1 cellular context compared by ENCODE assay signal in genomic region chr11:469684-470667, GRCh38.
A peak's percentile ranks its signal among the peaks of the same experiment; 100 is the strongest.
TF ChIP-seq lines count a peak whose summit lies in the region.

No MANE protein-coding gene starts in this region.

TF ChIP-seq in HepG2, 621 proteins besides CTCF, POLR2A, EP300 and RAD21 (continued from another document and continues in another):
- TF ChIP-seq, protein P1, sequence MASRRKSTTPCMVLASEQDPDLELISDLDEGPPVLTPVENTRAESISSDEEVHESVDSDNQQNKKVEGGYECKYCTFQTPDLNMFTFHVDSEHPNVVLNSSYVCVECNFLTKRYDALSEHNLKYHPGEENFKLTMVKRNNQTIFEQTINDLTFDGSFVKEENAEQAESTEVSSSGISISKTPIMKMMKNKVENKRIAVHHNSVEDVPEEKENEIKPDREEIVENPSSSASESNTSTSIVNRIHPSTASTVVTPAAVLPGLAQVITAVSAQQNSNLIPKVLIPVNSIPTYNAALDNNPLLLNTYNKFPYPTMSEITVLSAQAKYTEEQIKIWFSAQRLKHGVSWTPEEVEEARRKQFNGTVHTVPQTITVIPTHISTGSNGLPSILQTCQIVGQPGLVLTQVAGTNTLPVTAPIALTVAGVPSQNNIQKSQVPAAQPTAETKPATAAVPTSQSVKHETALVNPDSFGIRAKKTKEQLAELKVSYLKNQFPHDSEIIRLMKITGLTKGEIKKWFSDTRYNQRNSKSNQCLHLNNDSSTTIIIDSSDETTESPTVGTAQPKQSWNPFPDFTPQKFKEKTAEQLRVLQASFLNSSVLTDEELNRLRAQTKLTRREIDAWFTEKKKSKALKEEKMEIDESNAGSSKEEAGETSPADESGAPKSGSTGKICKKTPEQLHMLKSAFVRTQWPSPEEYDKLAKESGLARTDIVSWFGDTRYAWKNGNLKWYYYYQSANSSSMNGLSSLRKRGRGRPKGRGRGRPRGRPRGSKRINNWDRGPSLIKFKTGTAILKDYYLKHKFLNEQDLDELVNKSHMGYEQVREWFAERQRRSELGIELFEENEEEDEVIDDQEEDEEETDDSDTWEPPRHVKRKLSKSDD (CRISPR knock-in tag; IDR thresholded peaks at IDR 0.05; ENCODE audit: low read depth): peak; percentile 38; the same call in 1 of the 2 replicates
- TF ChIP-seq ZNF501 (CRISPR knock-in tag; IDR thresholded peaks at IDR 0.05): peak; percentile 72
- TF ChIP-seq, protein P2, sequence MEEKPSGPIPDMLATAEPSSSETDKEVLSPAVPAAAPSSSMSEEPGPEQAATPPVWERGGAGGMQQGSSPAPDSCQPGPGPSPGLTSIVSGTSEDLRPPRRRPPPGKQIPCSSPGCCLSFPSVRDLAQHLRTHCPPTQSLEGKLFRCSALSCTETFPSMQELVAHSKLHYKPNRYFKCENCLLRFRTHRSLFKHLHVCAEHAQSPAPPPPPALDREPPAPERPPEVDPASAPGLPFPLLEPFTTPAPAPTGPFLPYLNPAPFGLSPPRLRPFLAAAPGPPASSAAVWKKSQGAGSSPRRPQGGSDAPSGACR (CRISPR knock-in tag; IDR thresholded peaks at IDR 0.05): no peak
- TF ChIP-seq, protein P3, sequence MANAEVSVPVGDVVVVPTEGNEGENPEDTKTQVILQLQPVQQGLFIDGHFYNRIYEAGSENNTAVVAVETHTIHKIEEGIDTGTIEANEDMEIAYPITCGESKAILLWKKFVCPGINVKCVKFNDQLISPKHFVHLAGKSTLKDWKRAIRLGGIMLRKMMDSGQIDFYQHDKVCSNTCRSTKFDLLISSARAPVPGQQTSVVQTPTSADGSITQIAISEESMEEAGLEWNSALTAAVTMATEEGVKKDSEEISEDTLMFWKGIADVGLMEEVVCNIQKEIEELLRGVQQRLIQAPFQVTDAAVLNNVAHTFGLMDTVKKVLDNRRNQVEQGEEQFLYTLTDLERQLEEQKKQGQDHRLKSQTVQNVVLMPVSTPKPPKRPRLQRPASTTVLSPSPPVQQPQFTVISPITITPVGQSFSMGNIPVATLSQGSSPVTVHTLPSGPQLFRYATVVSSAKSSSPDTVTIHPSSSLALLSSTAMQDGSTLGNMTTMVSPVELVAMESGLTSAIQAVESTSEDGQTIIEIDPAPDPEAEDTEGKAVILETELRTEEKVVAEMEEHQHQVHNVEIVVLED (CRISPR knock-in tag; IDR thresholded peaks at IDR 0.05; ENCODE audit: borderline replicate concordance): no peak
- TF ChIP-seq, protein P4, sequence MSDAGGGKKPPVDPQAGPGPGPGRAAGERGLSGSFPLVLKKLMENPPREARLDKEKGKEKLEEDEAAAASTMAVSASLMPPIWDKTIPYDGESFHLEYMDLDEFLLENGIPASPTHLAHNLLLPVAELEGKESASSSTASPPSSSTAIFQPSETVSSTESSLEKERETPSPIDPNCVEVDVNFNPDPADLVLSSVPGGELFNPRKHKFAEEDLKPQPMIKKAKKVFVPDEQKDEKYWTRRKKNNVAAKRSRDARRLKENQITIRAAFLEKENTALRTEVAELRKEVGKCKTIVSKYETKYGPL (CRISPR knock-in tag; IDR thresholded peaks at IDR 0.05): peak; percentile 67; the same call in 1 of the 2 replicates
- no peak for TF ChIP-seq FOXA1 (IDR thresholded peaks at IDR 0.05)
- peak; percentile 74 for TF ChIP-seq FOXA1 (CRISPR knock-in tag; IDR thresholded peaks at IDR 0.05)
- TF ChIP-seq GATA4 (IDR thresholded peaks at IDR 0.05; ENCODE audit: borderline replicate concordance, low read depth): no peak
- TF ChIP-seq ZNF788 (CRISPR knock-in tag; IDR thresholded peaks at IDR 0.05; ENCODE audit: borderline replicate concordance): no peak
- TF ChIP-seq ZNF850 (CRISPR knock-in tag; conservative IDR thresholded peaks at IDR 0.05): no peak
- 0 out of 2 replicates have a peak, but pooled peaks have one; percentile 37 for TF ChIP-seq SMAD3 (CRISPR knock-in tag; IDR thresholded peaks at IDR 0.05)
- no peak for TF ChIP-seq NFE2L1 (CRISPR knock-in tag; IDR thresholded peaks at IDR 0.05; ENCODE audit: borderline replicate concordance)
- TF ChIP-seq NCOA2 (CRISPR knock-in tag; IDR thresholded peaks at IDR 0.05): peak; percentile 61; the same call in 1 of the 2 replicates
- peak; percentile 71; the same call in 1 of the 2 replicates for TF ChIP-seq ZFP90 (CRISPR knock-in tag; IDR thresholded peaks at IDR 0.05; ENCODE audit: borderline replicate concordance)
- TF ChIP-seq ERF (CRISPR knock-in tag; IDR thresholded peaks at IDR 0.05): peak; percentile 87; the same call in 1 of the 2 replicates
- TF ChIP-seq CREB3 (CRISPR knock-in tag; IDR thresholded peaks at IDR 0.05): 0 out of 2 replicates have a peak, but pooled peaks have one; percentile 59
- 0 out of 2 replicates have a peak, but pooled peaks have one; percentile 42 for TF ChIP-seq KLF15 (CRISPR knock-in tag; IDR thresholded peaks at IDR 0.05; ENCODE audit: borderline replicate concordance)
- TF ChIP-seq KAT8 (CRISPR knock-in tag; IDR thresholded peaks at IDR 0.05): peak; percentile 67
- TF ChIP-seq MEIS1 (CRISPR knock-in tag; IDR thresholded peaks at IDR 0.05; ENCODE audit: borderline replicate concordance): no peak
- TF ChIP-seq ZNF879 (CRISPR knock-in tag; IDR thresholded peaks at IDR 0.05): no peak
- peak; percentile 43; the same call in 1 of the 2 replicates for TF ChIP-seq FOSL2 (CRISPR knock-in tag; IDR thresholded peaks at IDR 0.05)
- peak; percentile 77; the same call in 1 of the 2 replicates for TF ChIP-seq SMAD9 (CRISPR knock-in tag; IDR thresholded peaks at IDR 0.05)
- TF ChIP-seq SRSF9 (IDR thresholded peaks at IDR 0.05; ENCODE audit: borderline replicate concordance, insufficient read depth, low read depth, low read length, poor library complexity, severe bottlenecking): no peak
- TF ChIP-seq HIVEP1 (CRISPR knock-in tag; IDR thresholded peaks at IDR 0.05): peak; percentile 52; the same call in 1 of the 2 replicates
- TF ChIP-seq, protein P5, sequence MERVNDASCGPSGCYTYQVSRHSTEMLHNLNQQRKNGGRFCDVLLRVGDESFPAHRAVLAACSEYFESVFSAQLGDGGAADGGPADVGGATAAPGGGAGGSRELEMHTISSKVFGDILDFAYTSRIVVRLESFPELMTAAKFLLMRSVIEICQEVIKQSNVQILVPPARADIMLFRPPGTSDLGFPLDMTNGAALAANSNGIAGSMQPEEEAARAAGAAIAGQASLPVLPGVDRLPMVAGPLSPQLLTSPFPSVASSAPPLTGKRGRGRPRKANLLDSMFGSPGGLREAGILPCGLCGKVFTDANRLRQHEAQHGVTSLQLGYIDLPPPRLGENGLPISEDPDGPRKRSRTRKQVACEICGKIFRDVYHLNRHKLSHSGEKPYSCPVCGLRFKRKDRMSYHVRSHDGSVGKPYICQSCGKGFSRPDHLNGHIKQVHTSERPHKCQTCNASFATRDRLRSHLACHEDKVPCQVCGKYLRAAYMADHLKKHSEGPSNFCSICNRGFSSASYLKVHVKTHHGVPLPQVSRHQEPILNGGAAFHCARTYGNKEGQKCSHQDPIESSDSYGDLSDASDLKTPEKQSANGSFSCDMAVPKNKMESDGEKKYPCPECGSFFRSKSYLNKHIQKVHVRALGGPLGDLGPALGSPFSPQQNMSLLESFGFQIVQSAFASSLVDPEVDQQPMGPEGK (CRISPR knock-in tag; IDR thresholded peaks at IDR 0.05): peak; percentile 50; the same call in 1 of the 2 replicates
- no peak for TF ChIP-seq MYNN (CRISPR knock-in tag; IDR thresholded peaks at IDR 0.05; ENCODE audit: low read depth)
- peak; percentile 62; the same call in 1 of the 2 replicates for TF ChIP-seq IKZF5 (CRISPR knock-in tag; IDR thresholded peaks at IDR 0.05)
- TF ChIP-seq PRMT3 (CRISPR knock-in tag; IDR thresholded peaks at IDR 0.05; ENCODE audit: borderline replicate concordance, low read depth): no peak
- TF ChIP-seq PBX3 (CRISPR knock-in tag; IDR thresholded peaks at IDR 0.05; ENCODE audit: borderline replicate concordance): no peak
- no peak for TF ChIP-seq ZNF646 (CRISPR knock-in tag; IDR thresholded peaks at IDR 0.05)
- TF ChIP-seq RELA (CRISPR knock-in tag; IDR thresholded peaks at IDR 0.05): no peak
- TF ChIP-seq ZNF350 (CRISPR knock-in tag; IDR thresholded peaks at IDR 0.05; ENCODE audit: borderline replicate concordance, low read depth): no peak; the same call in 1 of the 2 replicates
- no peak for TF ChIP-seq THYN1 (CRISPR knock-in tag; IDR thresholded peaks at IDR 0.05; ENCODE audit: borderline replicate concordance, low read depth)
- no peak for TF ChIP-seq CEBPG (CRISPR knock-in tag; IDR thresholded peaks at IDR 0.05)
- TF ChIP-seq ZFY (CRISPR knock-in tag; IDR thresholded peaks at IDR 0.05): peak; percentile 71
- TF ChIP-seq REL (CRISPR knock-in tag; conservative IDR thresholded peaks at IDR 0.05): no peak
- TF ChIP-seq PAXIP1 (CRISPR knock-in tag; conservative IDR thresholded peaks at IDR 0.05): peak; percentile 56
